In genomic region chrX:92611517-92611916, GRCh38 we compare ENCODE assay signal across 5 cellular contexts.
DNase-seq lines count a peak whose midpoint lies in the region; ATAC-seq, FAIRE-seq and TF ChIP-seq lines count a peak whose summit lies in the region.
"Not testable (repeated sequence)": the region's sequence is repeated elsewhere in the genome, so short reads cannot be mapped to it uniquely, and the experiment has no call there.

No MANE protein-coding gene starts in this region.

- not testable (repeated sequence) for H2AFZ ChIP-seq in keratinocyte (ENCODE audit: control insufficient read depth, low read length)

- not testable (repeated sequence) for H3K9me3 ChIP-seq in RWPE2 (ENCODE audit: severe bottlenecking); keratinocyte (ENCODE audit: control insufficient read depth, low read depth, low read length)

- DNase-seq in H54 (ENCODE audit: insufficient read length, low spot score); RWPE2 (ENCODE audit: low spot score); foreskin keratinocyte; keratinocyte (ENCODE audit: low read depth, low spot score): not testable (repeated sequence)

- H3K9ac ChIP-seq in keratinocyte (ENCODE audit: control insufficient read depth, extremely low read depth, insufficient read depth, low read length): not testable (repeated sequence)

- ATAC-seq in RWPE2 (ENCODE audit: low read depth): peak; percentile 21; the same call in 1 of the 3 replicates
- ATAC-seq in foreskin keratinocyte: peak; percentile 93

- H3K27ac ChIP-seq in RWPE2 (ENCODE audit: poor library complexity, severe bottlenecking); foreskin keratinocyte; keratinocyte (ENCODE audit: control insufficient read depth, insufficient read depth, low read length): not testable (repeated sequence)

- H3K9me1 ChIP-seq in keratinocyte (ENCODE audit: control insufficient read depth, extremely low read depth, insufficient read depth, low read length): not testable (repeated sequence)

- not testable (repeated sequence) for TF ChIP-seq CTCF in RWPE2 (IDR thresholded peaks at IDR 0.05; ENCODE audit: poor library complexity, severe bottlenecking); foreskin keratinocyte (conservative IDR thresholded peaks at IDR 0.05); keratinocyte (optimal IDR thresholded peaks at IDR 0.05 in 1 of 3, IDR thresholded peaks at IDR 0.05 in 1 of 3, conservative IDR thresholded peaks at IDR 0.05 in 1 of 3; ENCODE audit: extremely low read depth in 1 of 3, insufficient read depth in 2 of 3, low read length in 3 of 3)

- not testable (repeated sequence) for H4K20me1 ChIP-seq in keratinocyte (ENCODE audit: control insufficient read depth, extremely low read depth, insufficient read depth, low read length)

- dilution Hi-C loops in keratinocyte (cut with MboI; ENCODE audit: extremely low pct_ligation_motif_present, low sequenced_read_pairs): not testable (repeated sequence)

- not testable (repeated sequence) for TF ChIP-seq POLR2A in H54 (IDR thresholded peaks at IDR 0.05; ENCODE audit: low read depth, low read length)

- not testable (repeated sequence) for H3K27me3 ChIP-seq in RWPE2 (ENCODE audit: insufficient read depth, poor library complexity, severe bottlenecking); foreskin keratinocyte; keratinocyte (ENCODE audit: control insufficient read depth, extremely low read depth, insufficient read depth, low read length)

- FAIRE-seq in H54 (lab: Jason Lieb, UNC): peak; percentile 58
- FAIRE-seq in colon (lab: Jason Lieb, UNC): peak; percentile 53
- peak; percentile 84 for FAIRE-seq in keratinocyte (lab: Jason Lieb, UNC)

- not testable (repeated sequence) for H3K36me3 ChIP-seq in RWPE2 (ENCODE audit: low read depth); keratinocyte (ENCODE audit: control insufficient read depth in 2 of 2, extremely low read depth in 1 of 2, insufficient read depth in 2 of 2, low read length in 2 of 2)

- H3K4me3 ChIP-seq in RWPE2 (ENCODE audit: severe bottlenecking); keratinocyte (ENCODE audit: control insufficient read depth in 2 of 3, extremely low read depth in 1 of 3, insufficient read depth in 2 of 3, low read depth in 1 of 3, low read length in 3 of 3): not testable (repeated sequence)

- not testable (repeated sequence) for H3K4me2 ChIP-seq in keratinocyte (ENCODE audit: control insufficient read depth, extremely low read depth, insufficient read depth, low read depth, low read length)

- H3K4me1 ChIP-seq in RWPE2 (ENCODE audit: insufficient read depth, poor library complexity, severe bottlenecking); foreskin keratinocyte; keratinocyte (ENCODE audit: control insufficient read depth, extremely low read depth, insufficient read depth, low read length): not testable (repeated sequence)

- H3K79me2 ChIP-seq in keratinocyte (ENCODE audit: control insufficient read depth, insufficient read depth, low read length): not testable (repeated sequence)
